ENCODE assay signal across 5 cellular contexts in genomic region chr4:184276346-184276745, GRCh38. TPM values are rescaled to one million over a fixed set of nuclear protein-coding genes. Genes with fewer than 3 reads are reported as not detected.
"Had no signal": no experiment of that assay in that cellular context is flagged by ENCODE, and none has a peak within 500 bp of the region (broad histone marks: within the 10 kb centered on the region; RNA-seq: fewer than 3 reads in every experiment).

No MANE protein-coding gene starts in this region.

RNA-seq across cellular contexts. Expression of gene ENPP6, which starts 58.7 kb away (rescaled TPM):
- total RNA-seq: left ventricle myocardium superior; lung microvascular endothelial cell; naive thymus-derived CD8-positive, alpha-beta T cell; neural crest cell; osteoblast had no signal
